8 cellular contexts compared by ENCODE assay signal in the genomic region with DNA sequence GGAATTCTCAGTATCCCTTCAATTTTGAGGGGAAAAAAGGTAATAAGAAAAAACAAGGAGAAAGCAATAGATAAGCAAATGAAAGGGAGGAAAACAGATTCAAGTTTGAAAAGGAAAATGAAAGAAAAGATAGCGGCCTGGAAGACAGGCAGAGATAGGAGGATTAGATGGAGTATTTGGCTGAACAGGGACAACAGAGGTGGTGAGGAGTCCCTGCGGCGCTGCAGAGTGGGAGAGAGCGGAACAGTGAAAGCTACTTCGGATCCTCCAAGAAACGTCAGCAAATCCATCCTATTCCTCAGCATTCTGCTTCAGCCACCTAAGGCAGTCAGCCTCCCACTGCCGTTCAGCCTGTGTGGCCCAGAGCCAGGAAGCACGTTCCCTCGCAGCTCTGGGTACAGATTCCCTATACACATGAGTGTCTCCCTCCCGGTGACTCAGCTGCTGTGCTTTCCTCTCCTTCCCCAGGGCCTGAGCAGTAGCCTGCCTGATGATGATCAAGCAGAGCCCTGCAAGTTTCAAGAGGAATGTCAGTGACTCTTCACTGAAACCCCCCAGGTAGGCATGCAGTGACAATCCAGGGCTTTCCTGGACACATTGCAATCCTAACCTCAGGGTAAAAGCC. TPM values are rescaled to one million over a fixed set of nuclear protein-coding genes. Genes with fewer than 3 reads are reported as not detected.
DNase-seq lines count a peak whose midpoint lies in the region; TF ChIP-seq lines count a peak whose summit lies in the region.

No MANE protein-coding gene starts in this region.

- H3K4me2 ChIP-seq in mesenchymal stem cell (ENCODE audit: low read length, poor library complexity, severe bottlenecking): peak overlapping the region; percentile 4

- in situ Hi-C loops in KBM-7 (cut with MboI; ENCODE audit: low pct_unique_long_range_greater_than_20kb, low sequenced_read_pairs): no loop called here

- no peaks in the 10 kb centered on the region for H3K79me1 ChIP-seq in mesenchymal stem cell (replicated peaks; ENCODE audit: low read length, poor library complexity, severe bottlenecking)

- peaks cover 8% of the 10 kb centered on the region for H3K4me1 ChIP-seq in mesenchymal stem cell (ENCODE audit: control insufficient read depth, insufficient read depth, low read depth, low read length)

- TF ChIP-seq CTCF in AG10803 (conservative IDR thresholded peaks at IDR 0.05; ENCODE audit: low read length): no peak
- TF ChIP-seq CTCF in coronary artery (IDR thresholded peaks at IDR 0.05): no peak

- WGBS in mesenchymal stem cell: 18% methylated on average over 10 of the region's 10 CpGs

- no peak overlapping the region for H2AK5ac ChIP-seq in mesenchymal stem cell (ENCODE audit: low read length, severe bottlenecking)

- H3K23ac ChIP-seq in mesenchymal stem cell (ENCODE audit: low read length in 2 of 2): no peak overlapping the region

- H3K14ac ChIP-seq in mesenchymal stem cell (ENCODE audit: low read length in 2 of 2): no peak overlapping the region

- no peaks in the 10 kb centered on the region for H3K36me3 ChIP-seq in mesenchymal stem cell (ENCODE audit: control insufficient read depth in 1 of 2, insufficient read depth in 2 of 2, low read depth in 1 of 2, low read length in 2 of 2)

- no peak overlapping the region for H2BK15ac ChIP-seq in mesenchymal stem cell (ENCODE audit: low read depth, poor library complexity, severe bottlenecking)

- H3K4ac ChIP-seq in mesenchymal stem cell (ENCODE audit: low read depth in 1 of 2, low read length in 2 of 2): no peak overlapping the region

- H3K4me3 ChIP-seq in AG10803 (ENCODE audit: low read length): peak overlapping the region; percentile 46
- H3K4me3 ChIP-seq in coronary artery: peak overlapping the region; percentile 58
- peak overlapping the region in 1 of 2 experiments; percentile 75 for H3K4me3 ChIP-seq in mesenchymal stem cell (ENCODE audit: insufficient read depth in 1 of 2, low read depth in 1 of 2, low read length in 2 of 2)

- H2BK120ac ChIP-seq in mesenchymal stem cell (ENCODE audit: low read depth, low read length): no peak overlapping the region

- H3K27ac ChIP-seq in coronary artery (no peak overlapping the region), mesenchymal stem cell (ENCODE audit: low read length, poor library complexity, severe bottlenecking) (peak overlapping the region; percentile 30)

- peak overlapping the region; percentile 68 for H3K9ac ChIP-seq in mesenchymal stem cell (ENCODE audit: low read length)

- H4K8ac ChIP-seq in mesenchymal stem cell (ENCODE audit: low read length): no peak overlapping the region

- H2BK5ac ChIP-seq in mesenchymal stem cell (ENCODE audit: low read depth, low read length, poor library complexity, severe bottlenecking): no peak overlapping the region

- no peak overlapping the region for H2AFZ ChIP-seq in mesenchymal stem cell (ENCODE audit: low read depth, low read length)

- peak overlapping the region in 1 of 2 experiments; percentile 50 for H2BK12ac ChIP-seq in mesenchymal stem cell (ENCODE audit: low read length in 2 of 2)

- no peak overlapping the region for H3K18ac ChIP-seq in mesenchymal stem cell (ENCODE audit: low read depth in 1 of 2, low read length in 2 of 2)

- H3K27me3 ChIP-seq in mesenchymal stem cell (ENCODE audit: control insufficient read depth in 1 of 2, insufficient read depth in 1 of 2, low read length in 2 of 2): peaks cover 12 to 15% of the 10 kb centered on the region in 2 experiments

- DNase-seq in AG10803 (ENCODE audit: low read depth) (peak; percentile 89), NCI-H2029 (lab: John Stamatoyannopoulos, UW) (peak; percentile 54), coronary artery (ENCODE audit: low spot score) (no peak), mesenchymal stem cell (peak; percentile 95), DMS153 treated with DMSO at 0.1 percent for 48 hours (lab: John Stamatoyannopoulos, UW; ENCODE audit: unreplicated experiment) (no peak), KBM-7 (no peak)
- no peak for DNase-seq in activated effector memory CD4-positive, alpha-beta T cell treated with Interleukin-2 at 50 U/mL for 16 hours
- DNase-seq in activated CD4-positive, alpha-beta T cell treated with anti-CD3 and anti-CD28 coated beads for 48 hours: no peak

- no peaks in the 10 kb centered on the region for H3K9me3 ChIP-seq in mesenchymal stem cell (ENCODE audit: control insufficient read depth, low read length)

- H4K91ac ChIP-seq in mesenchymal stem cell (ENCODE audit: low read length): no peak overlapping the region

RNA-seq across cellular contexts. Expression of gene CDYL, which starts 43.4 kb away (rescaled TPM):
- polyA plus RNA-seq in mesenchymal stem cell (2013, experiment 1 of 2): 35.1 TPM
- polyA plus RNA-seq in mesenchymal stem cell (2013, experiment 2 of 2): 33.1 TPM

Comparison
In these comparisons a context has a peak if more than half of its experiments do, and no peak if none do; other contexts are left out.
1. DNase-seq: peak in AG10803 (single experiment), NCI-H2029 (single experiment) and mesenchymal stem cell (single experiment); none in coronary artery (single experiment), activated effector memory CD4-positive, alpha-beta T cell treated with Interleukin-2 at 50 U/mL for 16 hours (single experiment), DMS153 treated with DMSO at 0.1 percent for 48 hours (single experiment), activated CD4-positive, alpha-beta T cell treated with anti-CD3 and anti-CD28 coated beads for 48 hours (single experiment) and KBM-7 (single experiment).